In the genomic region with DNA sequence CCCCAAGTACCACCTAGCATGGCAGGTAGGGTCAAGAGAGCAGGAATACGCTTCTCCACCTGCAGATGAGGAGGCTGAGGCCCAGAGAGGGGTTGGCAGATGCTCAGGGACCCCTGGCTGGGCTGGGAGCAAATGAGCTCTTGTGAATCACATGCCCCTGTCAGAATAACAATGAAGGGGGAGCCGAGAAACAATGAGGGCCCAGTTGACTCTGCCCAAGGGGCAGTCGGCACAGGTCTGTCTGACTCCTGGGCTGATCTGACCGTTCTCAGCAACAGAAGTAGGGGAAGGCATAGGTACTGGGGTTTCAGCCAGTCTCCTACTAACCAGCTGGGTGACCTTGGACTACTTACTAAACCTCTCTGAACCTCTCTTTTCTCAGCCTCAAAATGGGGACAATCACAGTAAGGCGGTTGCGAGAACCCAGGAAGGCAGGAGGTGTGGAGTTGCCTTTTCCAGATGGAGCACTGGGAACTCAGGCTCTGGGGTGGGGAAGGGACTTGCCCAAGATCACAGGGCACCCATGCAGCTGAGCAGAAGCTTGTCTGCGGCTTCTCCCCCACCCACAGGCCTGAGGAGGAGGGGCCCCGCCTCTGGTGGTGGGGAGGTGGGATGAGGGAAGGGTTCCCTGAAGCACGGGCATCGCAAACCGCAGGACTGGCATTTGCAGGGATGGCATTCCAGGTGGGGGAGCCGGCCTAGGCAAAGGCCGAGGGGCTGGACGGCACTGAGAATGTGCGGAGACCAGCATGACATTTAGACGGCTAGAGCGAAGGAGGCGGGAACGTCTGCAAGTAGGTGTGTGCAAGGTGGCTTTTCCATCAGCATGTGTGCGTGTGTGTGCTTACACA, we compare ENCODE assay signal across 20 cellular contexts.
"Had no signal": no experiment of that assay in that cellular context is flagged by ENCODE, and none has a peak within 500 bp of the region (broad histone marks: within the 10 kb centered on the region; RNA-seq: fewer than 3 reads in every experiment).

No MANE protein-coding gene starts in this region.

- H3K4me3 Mint-ChIP-seq: activated naive CD4-positive, alpha-beta T cell treated with anti-CD3 and anti-CD28 coated beads, Interleukin-2, amount 50 U/mL, for 24 hours; naive B cell had no signal

- H3K27ac Mint-ChIP-seq: activated naive CD4-positive, alpha-beta T cell treated with anti-CD3 and anti-CD28 coated beads, Interleukin-2, amount 50 U/mL, for 24 hours had no signal

- H3K36me3 ChIP-seq: ascending aorta, neutrophil, tibial nerve, uterus had no signal

- H3K4me3 ChIP-seq: ascending aorta, mucosa of descending colon, tibial nerve, uterus had no signal

- DNase-seq: activated CD4-positive, alpha-beta T cell treated with anti-CD3 and anti-CD28 coated beads, Interleukin-2, amount 50 U/mL, for 1 hour; activated CD4-positive, CD25-positive, alpha-beta regulatory T cell treated with anti-CD3 and anti-CD28 coated beads, Interleukin-2, amount 50 U/mL, for 72 hours; activated CD8-positive, alpha-beta memory T cell treated with anti-CD3 and anti-CD28 coated beads, Interleukin-2, amount 50 U/mL, for 4 hours; activated gamma-delta T cell; activated T-cell treated with anti-CD3 and anti-CD28 coated beads, Interleukin-2, amount 50 U/mL, for 48 hours; cortex of kidney; erythroblast; head of caudate nucleus; mucosa of descending colon; naive B cell; stimulated activated CD4-positive, alpha-beta T cell treated with anti-CD3 and anti-CD28 coated beads, Interleukin-2, amount 100 ng/mL, for 24 hours; stimulated activated naive CD8-positive, alpha-beta T cell treated with anti-CD3 and anti-CD28 coated beads, Interleukin-15, Interleukin-2, amounts not matched to agents 100 U/mL and 50 U/mL, for 24 hours; T-helper 1 cell; T-helper 9 cell; uterus had no signal

- H3K36me3 Mint-ChIP-seq: activated naive CD4-positive, alpha-beta T cell treated with anti-CD3 and anti-CD28 coated beads, Interleukin-2, amount 50 U/mL, for 24 hours; naive B cell had no signal

- H3K9me3 ChIP-seq: ascending aorta, mucosa of descending colon, neutrophil, tibial nerve, uterus had no signal

- H3K27me3 ChIP-seq: ascending aorta, tibial nerve, uterus had no signal

- H3K4me1 ChIP-seq: parathyroid adenoma, uterus had no signal

- H3K9me3 Mint-ChIP-seq: activated naive CD4-positive, alpha-beta T cell treated with anti-CD3 and anti-CD28 coated beads, Interleukin-2, amount 50 U/mL, for 24 hours; naive B cell had no signal

- ATAC-seq: mucosa of descending colon; stimulated activated naive CD8-positive, alpha-beta T cell treated with anti-CD3 and anti-CD28 coated beads, Interleukin-15, Interleukin-2, amounts not matched to agents 100 U/mL and 50 U/mL, for 24 hours had no signal

- H2AFZ ChIP-seq: parathyroid adenoma had no signal

- H3K27ac ChIP-seq: ascending aorta, neutrophil, parathyroid adenoma, tibial nerve, uterus had no signal

- H3K4me1 Mint-ChIP-seq: activated naive CD4-positive, alpha-beta T cell treated with anti-CD3 and anti-CD28 coated beads, Interleukin-2, amount 50 U/mL, for 24 hours; naive B cell had no signal

- H3K79me2 ChIP-seq: parathyroid adenoma had no signal
